29 cellular contexts compared by ENCODE assay signal in genomic region chr9:90901933-90902332, GRCh38.
"Had no signal": no experiment of that assay in that cellular context is flagged by ENCODE, and none has a peak within 500 bp of the region (broad histone marks: within the 10 kb centered on the region; RNA-seq: fewer than 3 reads in every experiment).

No MANE protein-coding gene starts in this region.

- H3K27me3 Mint-ChIP-seq: stimulated activated naive CD8-positive, alpha-beta T cell treated with anti-CD3 and anti-CD28 coated beads, Interleukin-15, Interleukin-2, amounts not matched to agents 100 ng/mL and 50 ng/mL, for 24 hours had no signal

- H3K4me1 ChIP-seq: gastrocnemius medialis, sigmoid colon, transverse colon, upper lobe of right lung, uterus had no signal

- H3K36me3 Mint-ChIP-seq: naive thymus-derived CD4-positive, alpha-beta T cell; stimulated activated effector memory CD8-positive, alpha-beta T cell treated with anti-CD3 and anti-CD28 coated beads, Interleukin-12 subunit alpha, Interleukin-12 subunit beta, amount 100 ng/mL, for 72 hours had no signal

- H3K36me3 ChIP-seq: gastrocnemius medialis, prostate gland, right atrium auricular region, sigmoid colon, suprapubic skin, transverse colon, upper lobe of right lung, uterus had no signal

- H3K27ac ChIP-seq: dorsolateral prefrontal cortex, epithelial cell of prostate, gastrocnemius medialis, heart left ventricle, hepatocyte, prostate gland, right atrium auricular region, sigmoid colon, suprapubic skin, transverse colon, upper lobe of right lung, uterus had no signal

- H3K9me3 ChIP-seq: gastrocnemius medialis, heart left ventricle, mucosa of descending colon, prostate gland, right atrium auricular region, sigmoid colon, suprapubic skin, transverse colon, upper lobe of right lung, uterus had no signal

- DNase-seq: cortex of kidney; dorsolateral prefrontal cortex; effector CD4-positive, alpha-beta T cell; foreskin fibroblast; gastrocnemius medialis; heart left ventricle; kidney; mesenchymal stem cell; mucosa of descending colon; naive thymus-derived CD4-positive, alpha-beta T cell; nucleus accumbens; sigmoid colon; stimulated activated CD4-positive, alpha-beta T cell treated with anti-CD3 and anti-CD28 coated beads, Interleukin-2, amount 100 ng/mL, for 24 hours; stimulated activated CD4-positive, alpha-beta T cell treated with anti-CD3 and anti-CD28 coated beads, Interleukin-4, amount 100 ng/mL, for 24 hours; transverse colon; upper lobe of right lung; uterus had no signal

- H3K4me3 Mint-ChIP-seq: mesothelial cell of epicardium; naive thymus-derived CD4-positive, alpha-beta T cell; nephron; stimulated activated effector memory CD8-positive, alpha-beta T cell treated with anti-CD3 and anti-CD28 coated beads, Interleukin-12 subunit alpha, Interleukin-12 subunit beta, amount 100 ng/mL, for 72 hours; stimulated activated naive CD8-positive, alpha-beta T cell treated with anti-CD3 and anti-CD28 coated beads, Interleukin-15, Interleukin-2, amounts not matched to agents 100 ng/mL and 50 ng/mL, for 24 hours had no signal

- H3K27me3 ChIP-seq: dorsolateral prefrontal cortex, gastrocnemius medialis, heart left ventricle, hepatocyte, right atrium auricular region, sigmoid colon, suprapubic skin, transverse colon, upper lobe of right lung, uterus had no signal

- H3K9me3 Mint-ChIP-seq: stimulated activated effector memory CD8-positive, alpha-beta T cell treated with anti-CD3 and anti-CD28 coated beads, Interleukin-12 subunit alpha, Interleukin-12 subunit beta, amount 100 ng/mL, for 72 hours; stimulated activated naive CD8-positive, alpha-beta T cell treated with anti-CD3 and anti-CD28 coated beads, Interleukin-15, Interleukin-2, amounts not matched to agents 100 ng/mL and 50 ng/mL, for 24 hours had no signal

- ATAC-seq: esophagus mucosa; gastrocnemius medialis; heart left ventricle; left lobe of liver; mucosa of descending colon; naive thymus-derived CD4-positive, alpha-beta T cell; stimulated activated effector memory CD8-positive, alpha-beta T cell treated with anti-CD3 and anti-CD28 coated beads, Interleukin-12 subunit alpha, Interleukin-12 subunit beta, amount 100 ng/mL, for 72 hours had no signal

- H3K4me1 Mint-ChIP-seq: mesothelial cell of epicardium had no signal

- H3K27ac Mint-ChIP-seq: mesothelial cell of epicardium; naive thymus-derived CD4-positive, alpha-beta T cell; nephron; stimulated activated effector memory CD8-positive, alpha-beta T cell treated with anti-CD3 and anti-CD28 coated beads, Interleukin-12 subunit alpha, Interleukin-12 subunit beta, amount 100 ng/mL, for 72 hours; stimulated activated naive CD8-positive, alpha-beta T cell treated with anti-CD3 and anti-CD28 coated beads, Interleukin-15, Interleukin-2, amounts not matched to agents 100 ng/mL and 50 ng/mL, for 24 hours had no signal

- H3K4me3 ChIP-seq: dorsolateral prefrontal cortex, gastrocnemius medialis, heart left ventricle, hepatocyte, lung, mucosa of descending colon, prostate gland, right atrium auricular region, sigmoid colon, suprapubic skin, transverse colon, upper lobe of right lung, uterus had no signal
